10 cellular contexts compared by ENCODE assay signal in genomic region chr20:56271974-56272373, GRCh38. TPM values are rescaled to one million over a fixed set of nuclear protein-coding genes. Genes with fewer than 3 reads are reported as not detected.
"Had no signal": no experiment of that assay in that cellular context is flagged by ENCODE, and none has a peak within 500 bp of the region (broad histone marks: within the 10 kb centered on the region; RNA-seq: fewer than 3 reads in every experiment).

No MANE protein-coding gene starts in this region.

- H3K27ac Mint-ChIP-seq: IgD-negative memory B cell had no signal

- FAIRE-seq: HepG2 had no signal

- H3K36me3 ChIP-seq: HAP-1 had no signal

- H3K4me3 ChIP-seq: GM23248, HAP-1 had no signal

- H3K27ac ChIP-seq: GM23248 had no signal

- H3K4me3 Mint-ChIP-seq: IgD-negative memory B cell had no signal

- H3K4me1 Mint-ChIP-seq: IgD-negative memory B cell had no signal

- H3K4me1 ChIP-seq: HAP-1 had no signal

- DNase-seq: GM23248, GOT3, H7, KBM-7 had no signal

- H3K9me3 ChIP-seq: HAP-1 had no signal

- ATAC-seq: HCT116, HepG2 had no signal

RNA-seq across cellular contexts. Expression of gene MC3R, which starts 23.4 kb away (rescaled TPM):
- total RNA-seq: GM23248, H4, H7, HepG2, HT-29 had no signal
